In the genomic region with DNA sequence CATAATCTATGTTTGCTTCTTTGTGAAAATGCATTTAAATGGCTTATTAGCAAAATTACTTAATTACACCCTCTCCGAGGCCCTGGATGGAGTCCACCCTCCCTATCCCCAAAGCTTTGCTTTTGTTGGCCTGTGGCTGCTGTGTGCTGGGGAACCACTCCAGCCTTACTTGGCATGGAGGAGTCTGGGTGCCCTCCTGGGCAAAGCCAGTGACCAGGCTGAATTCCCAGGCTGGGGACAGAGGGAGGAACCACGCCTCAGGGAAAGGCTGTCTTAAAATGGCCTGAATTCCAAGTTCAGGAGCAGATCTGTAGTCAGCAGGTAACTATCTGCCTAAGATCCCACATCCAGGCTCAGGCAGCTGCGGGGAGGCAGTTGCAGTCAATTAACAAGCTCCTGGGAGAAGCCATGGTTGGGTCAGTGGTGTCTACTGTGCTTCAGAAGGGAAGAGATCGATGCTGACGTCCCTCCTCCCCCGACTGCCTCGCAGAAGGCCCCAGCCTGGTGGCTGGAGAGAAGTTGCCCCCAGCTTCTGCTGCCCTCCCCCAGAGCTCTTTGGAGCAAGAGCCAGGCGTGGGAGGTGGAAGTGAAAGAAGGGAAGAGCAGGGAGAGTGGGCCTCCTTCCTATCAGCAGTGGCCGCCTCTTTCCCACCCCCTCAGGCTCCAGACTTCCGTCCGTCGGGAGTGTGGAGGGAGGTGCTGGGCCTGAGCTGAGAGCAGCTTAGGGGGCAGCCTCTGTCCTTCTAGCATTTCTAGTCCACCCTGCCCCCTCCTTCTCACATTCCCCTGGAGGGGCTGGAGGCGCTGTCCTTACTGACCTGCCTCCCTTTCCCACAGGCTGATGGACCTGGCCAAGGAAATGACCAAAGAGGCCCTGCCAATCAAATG, we compare ENCODE assay signal across 8 cellular contexts. TPM values are rescaled to one million over a fixed set of nuclear protein-coding genes. Genes with fewer than 3 reads are reported as not detected.
DNase-seq lines count a peak whose midpoint lies in the region; ATAC-seq and TF ChIP-seq lines count a peak whose summit lies in the region.

No MANE protein-coding gene starts in this region.

- no peak for TF ChIP-seq CTCF in cardiac muscle cell (IDR thresholded peaks at IDR 0.05; ENCODE audit: low read depth, low read length)

- intact Hi-C loops in activated CD4-positive, alpha-beta memory T cell treated with anti-CD3 and anti-CD28 coated beads for 36 hours (cut with micrococcal nuclease): no loop called here

- H3K9me3 Mint-ChIP-seq in activated CD4-positive, alpha-beta memory T cell treated with anti-CD3 and anti-CD28 coated beads for 36 hours: no peaks in the 10 kb centered on the region

- peak overlapping the region; percentile 67 for H4K91ac ChIP-seq in trophoblast cell (ENCODE audit: low read depth, low read length)

- CTCF ChIA-PET in activated CD4-positive, alpha-beta memory T cell treated with anti-CD3 and anti-CD28 coated beads for 36 hours (lab: Charles Lee): interaction anchor here (1.6 kb wide), 1 partner anchor 12 kb away, joined by 6 read pairs; no protein-coding TSS in a partner anchor

- H3K18ac ChIP-seq in trophoblast cell (ENCODE audit: low read length): peak overlapping the region; percentile 20

- TF ChIP-seq POLR2A in erythroblast (IDR thresholded peaks at IDR 0.05; ENCODE audit: low read length): no peak

- H4K8ac ChIP-seq in trophoblast cell (ENCODE audit: low read depth, low read length): peak overlapping the region; percentile 43

- peak overlapping the region; percentile 77 for H2AFZ ChIP-seq in trophoblast cell (ENCODE audit: insufficient read depth, low read length, poor library complexity)

- DNase-seq in Daoy (ENCODE audit: low read depth) (peak; percentile 79), cardiac muscle cell (ENCODE audit: low read depth in 1 of 2, low spot score in 1 of 2) (peak; percentile 83 to 99), trophoblast cell (peak in 1 of 2 donors; percentile 50), NCI-H2107 treated with DMSO at 0.1 percent for 48 hours (lab: John Stamatoyannopoulos, UW; ENCODE audit: unreplicated experiment) (no peak), SHP77 treated with DMSO at 0.1 percent for 48 hours (lab: John Stamatoyannopoulos, UW) (no peak), erythroblast (lab: John Stamatoyannopoulos, UW) (no peak)
- peak; percentile 4 for DNase-seq in activated CD4-positive, alpha-beta memory T cell treated with anti-CD3 and anti-CD28 coated beads for 36 hours

- H3K9me3 ChIP-seq in cardiac muscle cell (ENCODE audit: low read depth): no peaks in the 10 kb centered on the region
- H3K9me3 ChIP-seq in trophoblast cell (ENCODE audit: insufficient read depth, low read depth, low read length): no peaks in the 10 kb centered on the region

- no peaks in the 10 kb centered on the region for H3K36me3 Mint-ChIP-seq in activated CD4-positive, alpha-beta memory T cell treated with anti-CD3 and anti-CD28 coated beads for 36 hours

- no peaks in the 10 kb centered on the region for H3K27me3 ChIP-seq in cardiac muscle cell
- H3K27me3 ChIP-seq in trophoblast cell (ENCODE audit: insufficient read depth, low read length): no peaks in the 10 kb centered on the region

- H3K79me1 ChIP-seq in trophoblast cell (ENCODE audit: low read length): peaks cover 13% of the 10 kb centered on the region

- no peak overlapping the region for H2AK5ac ChIP-seq in trophoblast cell (ENCODE audit: low read length)

- peaks cover 35% of the 10 kb centered on the region for H3K4me1 ChIP-seq in cardiac muscle cell (ENCODE audit: low read depth)
- peaks cover 25 to 37% of the 10 kb centered on the region in 2 experiments for H3K4me1 ChIP-seq in trophoblast cell (ENCODE audit: control insufficient read depth in 1 of 2, insufficient read depth in 2 of 2, low read length in 2 of 2)

- no peak overlapping the region for H3K4me3 Mint-ChIP-seq in activated CD4-positive, alpha-beta memory T cell treated with anti-CD3 and anti-CD28 coated beads for 36 hours

- WGBS in trophoblast cell (ENCODE audit: extremely low coverage, insufficient coverage, insufficient read length): no CpG with 5 or more reads among the region's 13 CpGs

- H2BK12ac ChIP-seq in trophoblast cell (ENCODE audit: low read length): peak overlapping the region; percentile 58

- no peak for ATAC-seq in GM18867 (IDR thresholded peaks at IDR 0.05; ENCODE audit: unreplicated experiment)

- peak overlapping the region; percentile 7 for H3K14ac ChIP-seq in trophoblast cell (ENCODE audit: low read length)

- H3K36me3 ChIP-seq in cardiac muscle cell (no peaks in the 10 kb centered on the region), trophoblast cell (ENCODE audit: control insufficient read depth in 1 of 2, insufficient read depth in 2 of 2, low read length in 2 of 2) (no peaks in the 10 kb centered on the region)

- peak overlapping the region; percentile 18 for H2BK5ac ChIP-seq in trophoblast cell (ENCODE audit: low read depth, low read length, poor library complexity)

- H3K4me3 ChIP-seq in cardiac muscle cell (no peak overlapping the region), trophoblast cell (ENCODE audit: low read depth, low read length) (no peak overlapping the region)

- POLR2A ChIA-PET in activated CD4-positive, alpha-beta memory T cell treated with anti-CD3 and anti-CD28 coated beads for 36 hours (lab: Charles Lee): no interaction called here

- peak overlapping the region; percentile 18 for H2BK120ac ChIP-seq in trophoblast cell (ENCODE audit: insufficient read depth, low read length, poor library complexity)

- no peaks in the 10 kb centered on the region for H3K79me2 ChIP-seq in trophoblast cell (ENCODE audit: control insufficient read depth, insufficient read depth, low read length, poor library complexity)

- no peak overlapping the region for H3K23ac ChIP-seq in trophoblast cell (ENCODE audit: low read length)

- no peak overlapping the region for H3K9ac ChIP-seq in trophoblast cell (ENCODE audit: low read length)

- no peaks in the 10 kb centered on the region for H3K27me3 Mint-ChIP-seq in activated CD4-positive, alpha-beta memory T cell treated with anti-CD3 and anti-CD28 coated beads for 36 hours

- peaks cover 25% of the 10 kb centered on the region for H3K4me1 Mint-ChIP-seq in activated CD4-positive, alpha-beta memory T cell treated with anti-CD3 and anti-CD28 coated beads for 36 hours (ENCODE audit: low read depth)

- H3K27ac ChIP-seq in cardiac muscle cell (peak overlapping the region; percentile 91), trophoblast cell (ENCODE audit: low read depth, low read length) (peak overlapping the region; percentile 55)

- peak overlapping the region; percentile 6 for H4K12ac ChIP-seq in trophoblast cell (ENCODE audit: low read depth, low read length)

- H3K4me2 ChIP-seq in trophoblast cell (ENCODE audit: low read length): no peak overlapping the region

- no peak overlapping the region for H3K27ac Mint-ChIP-seq in activated CD4-positive, alpha-beta memory T cell treated with anti-CD3 and anti-CD28 coated beads for 36 hours

- H3K4ac ChIP-seq in trophoblast cell (ENCODE audit: low read depth, low read length): no peak overlapping the region

RNA-seq across cellular contexts. Expression of a gene that starts 11.3 kb away (rescaled TPM):
- 2.7 and 2.9 TPM in 2 replicates for total RNA-seq in Daoy (2014; rRNA removed; shearing (Covaris generic))
- total RNA-seq in activated CD4-positive, alpha-beta memory T cell treated with anti-CD3 and anti-CD28 coated beads for 36 hours: 1 to 10 TPM; 6.1 TPM
- total RNA-seq in cardiac muscle cell: 27.7 and 41.0 TPM in 2 replicates
- polyA plus RNA-seq in cardiac muscle cell: 22.1 and 31.8 TPM in 2 replicates
- polyA plus RNA-seq in trophoblast cell (2013): 3.8 and 3.9 TPM in 2 replicates

RNA-seq across cellular contexts. Expression of a gene that starts 40.1 kb away (rescaled TPM):
- total RNA-seq in Daoy (2014; rRNA removed; shearing (Covaris generic)): 7.4 and 9.6 TPM in 2 replicates
- total RNA-seq in activated CD4-positive, alpha-beta memory T cell treated with anti-CD3 and anti-CD28 coated beads for 36 hours: 10 to 100 TPM; 14.6 to 15.9 TPM
- total RNA-seq in cardiac muscle cell: 26.8 and 39.4 TPM in 2 replicates
- polyA plus RNA-seq in cardiac muscle cell: 29.4 and 35.8 TPM in 2 replicates
- 6.4 TPM in 2 replicates for polyA plus RNA-seq in trophoblast cell (2013)

RNA-seq across cellular contexts. Expression of a gene that starts 53.7 kb away (rescaled TPM):
- total RNA-seq in Daoy (2014; rRNA removed; shearing (Covaris generic)): not detected in 2 replicates
- total RNA-seq in activated CD4-positive, alpha-beta memory T cell treated with anti-CD3 and anti-CD28 coated beads for 36 hours: not detected
- total RNA-seq in cardiac muscle cell: not detected in 2 replicates
- polyA plus RNA-seq in cardiac muscle cell: not detected in 2 replicates
- not detected in 2 replicates for polyA plus RNA-seq in trophoblast cell (2013)

Comparison
In these comparisons a context has a peak if more than half of its experiments do, and no peak if none do; other contexts are left out.
1. DNase-seq: peak in Daoy (single experiment), activated CD4-positive, alpha-beta memory T cell treated with anti-CD3 and anti-CD28 coated beads for 36 hours (single experiment) and cardiac muscle cell (2 of 2); none in NCI-H2107 treated with DMSO at 0.1 percent for 48 hours (single experiment), SHP77 treated with DMSO at 0.1 percent for 48 hours (single experiment) and erythroblast (0 of 2).